ENCODE assay signal across 12 cellular contexts in the genomic region with DNA sequence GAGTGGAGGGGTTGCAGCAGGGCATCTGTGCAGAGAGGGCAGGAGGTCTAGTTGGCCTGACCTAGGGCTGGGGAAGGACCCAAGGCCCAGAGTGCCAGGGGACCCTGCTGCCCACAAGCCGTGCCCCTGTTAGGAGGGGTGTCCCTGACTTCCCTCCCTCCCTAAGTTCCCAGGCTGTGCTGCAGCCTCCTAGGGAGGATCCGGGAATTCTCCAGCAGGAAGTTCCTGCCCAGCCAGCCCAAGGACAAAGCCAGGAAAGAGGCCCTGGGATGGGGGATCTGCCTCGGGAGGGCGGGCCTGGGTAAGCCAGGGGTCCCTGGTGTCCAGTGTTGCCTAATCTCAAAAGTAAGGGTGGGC. TPM values are rescaled to one million over a fixed set of nuclear protein-coding genes. Genes with fewer than 3 reads are reported as not detected.
DNase-seq lines count a peak whose midpoint lies in the region; ATAC-seq and TF ChIP-seq lines count a peak whose summit lies in the region.
"Had no signal": no experiment of that assay in that cellular context is flagged by ENCODE, and none has a peak within 500 bp of the region (broad histone marks: within the 10 kb centered on the region; RNA-seq: fewer than 3 reads in every experiment).

No MANE protein-coding gene starts in this region.

- H3K4me1 ChIP-seq in SJCRH30: peaks cover 25% of the 10 kb centered on the region
- peaks cover 17% of the 10 kb centered on the region for H3K4me1 ChIP-seq in fibroblast of lung (ENCODE audit: control insufficient read depth, extremely low read depth, insufficient read depth, low read length)
- H3K4me1 ChIP-seq in mesenchymal stem cell (ENCODE audit: control insufficient read depth, insufficient read depth, low read depth, low read length): peaks cover 38% of the 10 kb centered on the region
- peaks cover 22 to 51% (median 43%) of the 10 kb centered on the region in 4 donors for H3K4me1 ChIP-seq in stomach

- WGBS in mesenchymal stem cell: 50% methylated on average over 4 of the region's 4 CpGs
- 21 to 61% (median 41%) methylated on average over 3 to 4 of the region's 4 CpGs for WGBS in stomach, 5 donors

- H2BK15ac ChIP-seq in mesenchymal stem cell (ENCODE audit: low read depth, poor library complexity, severe bottlenecking): no peak overlapping the region

- H2BK12ac ChIP-seq in mesenchymal stem cell (ENCODE audit: low read length in 2 of 2): peak overlapping the region in 1 of 2 experiments; percentile 51

- no peaks in the 10 kb centered on the region for H4K20me1 ChIP-seq in fibroblast of lung (ENCODE audit: control insufficient read depth, extremely low read depth, insufficient read depth, low read length)

- H3K79me2 ChIP-seq in fibroblast of lung (ENCODE audit: control insufficient read depth, insufficient read depth, low read length): no peaks in the 10 kb centered on the region

- no peaks in the 10 kb centered on the region for H3K36me3 ChIP-seq in SJCRH30
- H3K36me3 ChIP-seq in fibroblast of lung (ENCODE audit: control insufficient read depth, insufficient read depth, low read length): no peaks in the 10 kb centered on the region
- H3K36me3 ChIP-seq in mesenchymal stem cell (ENCODE audit: control insufficient read depth in 1 of 2, insufficient read depth in 2 of 2, low read depth in 1 of 2, low read length in 2 of 2): no peaks in the 10 kb centered on the region
- H3K36me3 ChIP-seq in stomach: no peaks in the 10 kb centered on the region
- H3K36me3 ChIP-seq: BLaER1 treated with 17β-estradiol and CSF1 and Interleukin-3, amounts not matched to agents 10 nM and 100 nM had no signal

- peak overlapping the region in 1 of 2 experiments; percentile 23 for H3K14ac ChIP-seq in mesenchymal stem cell (ENCODE audit: low read length in 2 of 2)

- no peak for DNase-seq in SJCRH30
- DNase-seq in fibroblast of lung (ENCODE audit: low read depth in 2 of 2): no peak
- no peak for DNase-seq in mesenchymal stem cell
- DNase-seq in stomach: no peak
- DNase-seq in glomerular visceral epithelial cell (ENCODE audit: extremely low spot score): no peak
- DNase-seq in activated CD8-positive, alpha-beta memory T cell treated with anti-CD3 and anti-CD28 coated beads, Interleukin-2, amount 50 U/mL, for 48 hours: no peak
- DNase-seq in DMS 273 (lab: John Stamatoyannopoulos, UW; ENCODE audit: unreplicated experiment): no peak
- DNase-seq: activated CD4-positive, alpha-beta T cell treated with anti-CD3 and anti-CD28 coated beads, Interleukin-2, amount 50 U/mL, for 1 hour; NCI-H2171 had no signal

- H3K79me1 ChIP-seq in mesenchymal stem cell (replicated peaks; ENCODE audit: low read length, poor library complexity, severe bottlenecking): no peaks in the 10 kb centered on the region

- peak overlapping the region; percentile 50 for H4K8ac ChIP-seq in mesenchymal stem cell (ENCODE audit: low read length)

- no peak overlapping the region for H2BK5ac ChIP-seq in mesenchymal stem cell (ENCODE audit: low read depth, low read length, poor library complexity, severe bottlenecking)

- no peak for TF ChIP-seq EP300 in stomach (IDR thresholded peaks at IDR 0.05)

- peak overlapping the region; percentile 84; the same call in 1 of the 2 replicates for H3K27ac ChIP-seq in SJCRH30
- peak overlapping the region; percentile 90 for H3K27ac ChIP-seq in fibroblast of lung (ENCODE audit: insufficient read depth, low read length)
- no peak overlapping the region for H3K27ac ChIP-seq in mesenchymal stem cell (ENCODE audit: low read length, poor library complexity, severe bottlenecking)
- peak overlapping the region; percentile 77 to 91 (median 83) for H3K27ac ChIP-seq in stomach

- no peaks in the 10 kb centered on the region for H3K9me3 ChIP-seq in SJCRH30 (replicated peaks)
- no peaks in the 10 kb centered on the region for H3K9me3 ChIP-seq in fibroblast of lung (ENCODE audit: control insufficient read depth, insufficient read depth, low read depth, low read length)
- no peaks in the 10 kb centered on the region for H3K9me3 ChIP-seq in mesenchymal stem cell (ENCODE audit: control insufficient read depth, low read length)
- no peaks in the 10 kb centered on the region for H3K9me3 ChIP-seq in stomach
- H3K9me3 ChIP-seq: BLaER1 treated with 17β-estradiol and CSF1 and Interleukin-3, amounts not matched to agents 10 nM and 100 nM had no signal

- no peak for ATAC-seq in HG02885 (IDR thresholded peaks at IDR 0.05; ENCODE audit: poor library complexity, unreplicated experiment)
- ATAC-seq: effector memory CD8-positive, alpha-beta T cell had no signal

- TF ChIP-seq POLR2A in stomach (IDR thresholded peaks at IDR 0.05): no peak

- H3K4me3 ChIP-seq in SJCRH30: no peak overlapping the region
- H3K4me3 ChIP-seq in fibroblast of lung (replicated peaks in 1 of 4; ENCODE audit: control extremely low read depth in 1 of 4, insufficient read depth in 1 of 4, low read depth in 3 of 4, low read length in 4 of 4): no peak overlapping the region
- no peak overlapping the region for H3K4me3 ChIP-seq in mesenchymal stem cell (ENCODE audit: insufficient read depth in 1 of 2, low read depth in 1 of 2, low read length in 2 of 2)
- no peak overlapping the region for H3K4me3 ChIP-seq in stomach
- H3K4me3 ChIP-seq: BLaER1 treated with 17β-estradiol and CSF1 and Interleukin-3, amounts not matched to agents 10 nM and 100 nM had no signal

- intact Hi-C loops in stomach (cut with DNase I; ENCODE audit: low total_unique reads): loop anchor here (5.0 to 10.0 kb wide), 2 partner anchors 45 to 113 kb away; no protein-coding TSS in a partner anchor

- peak overlapping the region; percentile 62 for H4K91ac ChIP-seq in mesenchymal stem cell (ENCODE audit: low read length)

- H3K27me3 ChIP-seq in SJCRH30 (no peaks in the 10 kb centered on the region), fibroblast of lung (ENCODE audit: control insufficient read depth, insufficient read depth, low read length) (no peaks in the 10 kb centered on the region), mesenchymal stem cell (ENCODE audit: control insufficient read depth in 1 of 2, insufficient read depth in 1 of 2, low read length in 2 of 2) (no peaks in the 10 kb centered on the region), stomach (peaks cover 0 to 13% (median 0%) of the 10 kb centered on the region in 3 donors)

- no peak overlapping the region for H2BK120ac ChIP-seq in mesenchymal stem cell (ENCODE audit: low read depth, low read length)

- H3K23ac ChIP-seq in mesenchymal stem cell (ENCODE audit: low read length in 2 of 2): no peak overlapping the region

- H3K4ac ChIP-seq in mesenchymal stem cell (ENCODE audit: low read depth in 1 of 2, low read length in 2 of 2): peak overlapping the region in 1 of 2 experiments; percentile 4

- peak overlapping the region; percentile 41 for H2AK5ac ChIP-seq in mesenchymal stem cell (ENCODE audit: low read length, severe bottlenecking)

- H3K18ac ChIP-seq in mesenchymal stem cell (ENCODE audit: low read depth in 1 of 2, low read length in 2 of 2): peak overlapping the region; percentile 24 to 37

- H2AFZ ChIP-seq in fibroblast of lung (ENCODE audit: low read length) (no peak overlapping the region), mesenchymal stem cell (ENCODE audit: low read depth, low read length) (peak overlapping the region; percentile 29)

- peak overlapping the region; percentile 64 for H3K4me2 ChIP-seq in fibroblast of lung (ENCODE audit: extremely low read depth, insufficient read depth, low read length)
- H3K4me2 ChIP-seq in mesenchymal stem cell (ENCODE audit: low read length, poor library complexity, severe bottlenecking): no peak overlapping the region

- no peak for TF ChIP-seq CTCF in fibroblast of lung (conservative IDR thresholded peaks at IDR 0.05 in 1 of 2, IDR thresholded peaks at IDR 0.05 in 1 of 2; ENCODE audit: low read depth in 1 of 2, low read length in 2 of 2)
- TF ChIP-seq CTCF in stomach (IDR thresholded peaks at IDR 0.05): no peak

- no peak overlapping the region for H3K9ac ChIP-seq in fibroblast of lung (ENCODE audit: insufficient read depth, low read length)
- H3K9ac ChIP-seq in mesenchymal stem cell (ENCODE audit: low read length): peak overlapping the region; percentile 78

RNA-seq across cellular contexts. Expression of gene BAK1, which starts 9.3 kb away (rescaled TPM):
- 22.5 and 24.0 TPM in 2 replicates for total RNA-seq in SJCRH30 (2014; rRNA removed; shearing (Covaris generic))
- total RNA-seq in fibroblast of lung: 10.3 and 13.0 TPM in 2 replicates
- polyA plus RNA-seq in fibroblast of lung: 12.9 and 14.1 TPM in 2 replicates
- polyA plus RNA-seq in fibroblast of lung (2012): 14.5 and 22.2 TPM in 2 replicates
- 26.7 and 43.6 TPM in 2 replicates for polyA minus RNA-seq in fibroblast of lung (ENCODE audit: low replicate concordance)
- 15.2 TPM for polyA plus RNA-seq in mesenchymal stem cell (2013, experiment 1 of 2)
- polyA plus RNA-seq in mesenchymal stem cell (2013, experiment 2 of 2): 15.1 TPM
- total RNA-seq in stomach: 10 to 100 TPM in 3 of 5 donors, 1 to 10 TPM in 2; 2.9 to 97.0 (median 22.3) TPM
- polyA plus RNA-seq in stomach: 10 to 100 TPM; 14.6 to 31.5 (median 24.6) TPM

RNA-seq across cellular contexts. Expression of gene ITPR3, which starts 31.8 kb away (rescaled TPM):
- 2.6 and 2.9 TPM in 2 replicates for total RNA-seq in SJCRH30 (2014; rRNA removed; shearing (Covaris generic))
- total RNA-seq in fibroblast of lung: 19.3 and 43.4 TPM in 2 replicates
- polyA plus RNA-seq in fibroblast of lung: 9.6 and 36.8 TPM in 2 replicates
- 10.7 and 32.5 TPM in 2 replicates for polyA plus RNA-seq in fibroblast of lung (2012)
- polyA minus RNA-seq in fibroblast of lung (ENCODE audit: low replicate concordance): 54.5 and 173 TPM in 2 replicates
- 4.6 TPM for polyA plus RNA-seq in mesenchymal stem cell (2013, experiment 1 of 2)
- polyA plus RNA-seq in mesenchymal stem cell (2013, experiment 2 of 2): 4.5 TPM
- total RNA-seq in stomach: 100 to 1,000 TPM in 3 of 5 donors, 10 to 100 TPM in 2; 46.3 to 149 (median 105) TPM
- 10 to 100 TPM; 14.1 to 17.1 (median 14.3) TPM for polyA plus RNA-seq in stomach
